8 cellular contexts compared by ENCODE assay signal in the genomic region with DNA sequence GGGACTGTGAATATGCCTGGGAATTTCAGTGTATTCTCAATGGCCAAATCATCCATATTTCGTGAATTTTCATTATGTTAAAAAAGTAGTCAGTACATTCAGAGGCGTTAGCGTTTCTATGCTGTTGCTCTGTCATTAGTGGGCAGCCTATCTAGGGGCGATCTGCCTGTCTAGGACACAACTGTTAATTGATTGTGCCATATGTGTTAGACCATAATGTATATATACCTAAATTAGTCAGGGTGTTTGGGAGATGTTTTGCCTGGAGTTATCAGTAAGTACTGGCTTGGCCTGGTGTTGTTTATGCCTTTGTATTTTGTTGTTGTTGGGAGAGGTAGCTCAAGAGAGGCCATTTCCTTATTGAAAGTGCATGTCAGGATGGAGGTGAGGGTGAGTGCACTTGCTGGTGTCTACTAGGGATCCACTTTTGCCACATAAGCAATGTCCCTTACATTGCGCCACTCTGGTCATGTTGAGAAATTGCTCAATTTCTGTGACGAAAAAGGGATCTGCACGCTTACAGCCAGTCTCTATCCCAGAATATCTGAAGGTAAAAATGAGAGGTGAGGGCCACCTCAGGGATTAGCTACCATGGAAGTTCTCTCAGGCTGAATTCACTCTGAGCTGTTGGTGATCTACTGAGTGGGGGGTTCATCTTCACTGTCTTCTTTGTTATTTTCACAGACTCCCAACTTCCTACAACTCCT.
A peak's percentile ranks its signal among the peaks of the same experiment; 100 is the strongest.
DNase-seq lines count a peak whose midpoint lies in the region; ATAC-seq and TF ChIP-seq lines count a peak whose summit lies in the region.

No MANE protein-coding gene starts in this region.

- H3K79me2 ChIP-seq in hepatocyte: no peaks in the 10 kb centered on the region

- no peaks in the 10 kb centered on the region for H3K9me2 ChIP-seq in hepatocyte (replicated peaks; ENCODE audit: insufficient read depth)

- no peaks in the 10 kb centered on the region for H3K27me3 Mint-ChIP-seq in T-helper 1 cell treated with Interleukin-12 subunit alpha and Interleukin-12 subunit beta and Interleukin-4 antibody, amounts not matched to agents 30 μg/mL and 1 μg/mL, for 36 hours (ENCODE audit: low read depth)

- no peaks in the 10 kb centered on the region for H3K27me3 ChIP-seq in hepatocyte

- no peaks in the 10 kb centered on the region for H3K36me3 ChIP-seq in mucosa of descending colon (ENCODE audit: low read depth)
- no peaks in the 10 kb centered on the region for H3K36me3 ChIP-seq in hepatocyte (replicated peaks; ENCODE audit: insufficient read depth, low read depth)

- intact Hi-C loops in mucosa of descending colon (cut with DNase I, micrococcal nuclease): no loop called here

- H3K9me3 Mint-ChIP-seq in T-helper 1 cell treated with Interleukin-12 subunit alpha and Interleukin-12 subunit beta and Interleukin-4 antibody, amounts not matched to agents 30 μg/mL and 1 μg/mL, for 36 hours: peaks cover 6% of the 10 kb centered on the region

- peak; percentile 37 for ATAC-seq in GM18909 (IDR thresholded peaks at IDR 0.05; ENCODE audit: poor library complexity, unreplicated experiment)
- ATAC-seq in HG02885 (IDR thresholded peaks at IDR 0.05; ENCODE audit: poor library complexity, unreplicated experiment): peak; percentile 29
- peak; percentile 54 for ATAC-seq in mucosa of descending colon

- WGBS in hepatocyte (ENCODE audit: low lambda C conversion rate, missing lambda C conversion rate): 96% methylated on average over 7 of the region's 7 CpGs

- H2AFZ ChIP-seq in hepatocyte: no peak overlapping the region

- H3K27ac Mint-ChIP-seq in T-helper 1 cell treated with Interleukin-12 subunit alpha and Interleukin-12 subunit beta and Interleukin-4 antibody, amounts not matched to agents 30 μg/mL and 1 μg/mL, for 36 hours: peak overlapping the region; percentile 95

- TF ChIP-seq CTCF in mucosa of descending colon (IDR thresholded peaks at IDR 0.05) (no peak), hepatocyte (IDR thresholded peaks at IDR 0.05; ENCODE audit: poor library complexity) (no peak)

- peak in 1 of 3 donors; percentile 36 for DNase-seq in mucosa of descending colon
- no peak for DNase-seq in islet precursor cell
- no peak for DNase-seq in DMS153 treated with DMSO at 0.1 percent for 48 hours (lab: John Stamatoyannopoulos, UW; ENCODE audit: unreplicated experiment)
- no peak for DNase-seq in hepatocyte (ENCODE audit: low spot score)
- no peak for DNase-seq in NCI-H1417 treated with DMSO at 0.1 percent for 48 hours (lab: John Stamatoyannopoulos, UW)

- H3K4me3 Mint-ChIP-seq in T-helper 1 cell treated with Interleukin-12 subunit alpha and Interleukin-12 subunit beta and Interleukin-4 antibody, amounts not matched to agents 30 μg/mL and 1 μg/mL, for 36 hours: peak overlapping the region; percentile 74

- H4K20me1 ChIP-seq in hepatocyte (ENCODE audit: insufficient read depth, poor library complexity, severe bottlenecking): no peaks in the 10 kb centered on the region

- H3K36me3 Mint-ChIP-seq in T-helper 1 cell treated with Interleukin-12 subunit alpha and Interleukin-12 subunit beta and Interleukin-4 antibody, amounts not matched to agents 30 μg/mL and 1 μg/mL, for 36 hours (ENCODE audit: low read depth): peaks cover 10% of the 10 kb centered on the region

- H3K9me3 ChIP-seq in mucosa of descending colon: no peaks in the 10 kb centered on the region
- H3K9me3 ChIP-seq in hepatocyte (ENCODE audit: low read depth): no peaks in the 10 kb centered on the region

- no peak overlapping the region for H3K4me2 ChIP-seq in hepatocyte

- no peak overlapping the region for H3K27ac ChIP-seq in hepatocyte

- no peak overlapping the region for H3K4me3 ChIP-seq in mucosa of descending colon
- no peak overlapping the region for H3K4me3 ChIP-seq in hepatocyte

- H3K4me1 Mint-ChIP-seq in T-helper 1 cell treated with Interleukin-12 subunit alpha and Interleukin-12 subunit beta and Interleukin-4 antibody, amounts not matched to agents 30 μg/mL and 1 μg/mL, for 36 hours (ENCODE audit: low read depth): peaks cover 41% of the 10 kb centered on the region

- peaks cover 5% of the 10 kb centered on the region for H3K4me1 ChIP-seq in mucosa of descending colon (ENCODE audit: low read depth)
- peaks cover 6% of the 10 kb centered on the region for H3K4me1 ChIP-seq in hepatocyte (ENCODE audit: insufficient read depth)
